8 cellular contexts compared by ENCODE assay signal in the genomic region with DNA sequence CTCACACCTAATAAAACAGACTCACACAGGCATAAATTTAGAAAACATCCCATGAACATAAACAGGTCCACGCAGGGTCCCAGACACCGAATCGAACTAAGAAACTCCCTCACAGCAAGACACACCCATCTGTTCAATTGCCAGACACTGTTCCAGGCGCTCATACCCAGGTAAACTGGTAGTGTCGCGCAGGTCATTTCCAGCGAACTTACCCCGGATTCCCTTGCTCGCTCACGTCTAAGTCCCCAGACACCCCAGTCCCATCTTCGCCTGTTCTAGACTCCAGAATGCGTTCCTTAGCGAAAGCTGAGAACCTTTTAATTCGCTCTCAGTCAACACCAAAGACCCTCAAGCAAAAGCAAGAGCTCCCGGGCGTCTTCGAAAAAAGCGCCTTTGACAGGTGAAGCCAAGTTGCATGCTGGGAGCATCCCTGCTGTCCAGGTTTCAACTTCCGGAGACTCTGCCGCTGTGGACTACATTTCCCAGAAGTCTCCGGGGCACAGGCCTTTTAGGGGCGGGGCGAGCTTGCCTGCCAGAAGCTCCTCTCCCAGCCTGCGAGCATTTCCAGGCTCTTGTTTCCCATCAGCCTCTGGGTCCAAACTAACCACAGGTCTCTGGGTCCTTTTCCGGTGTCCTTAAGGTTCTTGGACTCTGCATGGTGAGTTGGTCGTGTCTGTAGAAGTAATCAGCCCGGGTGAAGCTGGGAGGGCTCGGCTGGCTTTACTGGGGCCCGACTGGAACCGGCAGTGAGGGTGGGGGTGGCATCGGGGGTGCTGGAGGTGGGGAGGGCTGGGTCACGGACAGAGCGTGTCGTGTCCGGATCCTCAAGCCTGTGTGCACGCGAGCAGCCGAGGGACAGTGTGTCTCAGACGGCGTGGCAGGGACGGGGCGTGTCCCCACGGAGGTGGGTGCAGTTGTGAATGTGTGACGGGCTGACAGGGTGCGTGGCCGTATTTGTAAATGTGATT. TPM values are rescaled to one million over a fixed set of nuclear protein-coding genes. Genes with fewer than 3 reads are reported as not detected.
DNase-seq lines count a peak whose midpoint lies in the region; ATAC-seq, FAIRE-seq and TF ChIP-seq lines count a peak whose summit lies in the region.

A gene (plus strand): TSS at position 535 of the 968 bp plus-strand sequence. CDS start 6,184 bp downstream, outside the sequence.

- BruUV-seq in HepG2 (replicated peaks; lab: Mats Ljungman, UMichigan) = no TSS peak

- H3K9me3 ChIP-seq in HepG2 (ENCODE audit: low read length) = no peaks in the 10 kb centered on the region

- H4K20me1 ChIP-seq in HepG2 (ENCODE audit: insufficient read depth, low read length) = no peaks in the 10 kb centered on the region

- DNase-seq in NCI-H526 (lab: John Stamatoyannopoulos, UW) (peak; percentile 93 to 97), dorsolateral prefrontal cortex (peak; percentile 78 to 95 (median 94)), HepG2 (ENCODE audit: low spot score) (peak; percentile 87)
- peak; percentile 77 for DNase-seq in activated CD4-positive, alpha-beta T cell treated with anti-CD3 and anti-CD28 coated beads, Interleukin-2, amount 50 U/mL, for 1 hour
- DNase-seq in stimulated activated CD4-positive, alpha-beta T cell treated with anti-CD3 and anti-CD28 coated beads, Interleukin-2, amount 100 ng/mL, for 4 hours (ENCODE audit: low read depth) = peak; percentile 81

- in situ Hi-C loops in HepG2 (cut with HindIII; ENCODE audit: extremely low pct_ligation_motif_present, low pct_unique_long_range_greater_than_20kb) = no loop called here

- peak within 1 kb of the TSS; percentile 72 for H3K4me2 ChIP-seq in HepG2 (ENCODE audit: low read depth, low read length)

- H3K27ac ChIP-seq in dorsolateral prefrontal cortex = peak within 1 kb of the TSS in 36 of 59 donors; percentile 3 to 78 (median 48)
- peak within 1 kb of the TSS; percentile 51 for H3K27ac ChIP-seq in HepG2 (ENCODE audit: extremely low read length, insufficient read depth, low read length)

- H3K79me2 ChIP-seq in HepG2 (ENCODE audit: insufficient read depth, low read length) = no peaks in the 10 kb centered on the region

- peak; percentile 60 to 61 for TF ChIP-seq POLR2A in HepG2 (IDR thresholded peaks at IDR 0.05; ENCODE audit: insufficient read depth in 1 of 2, low read depth in 2 of 2, low read length in 2 of 2)

- CTCF ChIA-PET in HepG2 (lab: Yijun Ruan, JAX; ENCODE audit: low intra/inter-chr PET ratio, low total read pairs) = no interaction called here

- POLR2A ChIA-PET in HepG2 (lab: Yijun Ruan, JAX) = interaction anchor here (0.6 to 1.6 kb wide), 8 partner anchors 16 to 776 kb away, joined by 3 to 12 read pairs (median 3); a partner anchor contains a TSS

- intact Hi-C loops in dorsolateral prefrontal cortex (cut with DNase I) (loop anchor here (5.0 to 10.0 kb wide), 6 partner anchors 75 to 675 kb away; a partner anchor contains a TSS), HepG2 (cut with micrococcal nuclease; ENCODE audit: unreplicated experiment) (loop anchor here (10.0 kb wide), 1 partner anchor 108 kb away; a partner anchor contains a TSS)

- H3K36me3 ChIP-seq in HepG2 (replicated peaks in 1 of 2; ENCODE audit: control insufficient read depth in 1 of 2, insufficient read depth in 2 of 2, low read length in 2 of 2) = peaks cover 2 to 10% of the 10 kb centered on the region in 2 experiments; a peak in 3 of 5 replicates

- H3K27me3 ChIP-seq in dorsolateral prefrontal cortex (no peaks in the 10 kb centered on the region), HepG2 (ENCODE audit: control insufficient read depth in 1 of 2, insufficient read depth in 2 of 2, low read length in 2 of 2) (no peaks in the 10 kb centered on the region; a peak in 2 of 5 replicates)

- FAIRE-seq in A204.1 (lab: Jason Lieb, UNC) (peak; percentile 51), HepG2 (lab: Jason Lieb, UNC) (peak; percentile 58)

- peak within 1 kb of the TSS; percentile 50 to 86 (median 76) for H3K4me3 ChIP-seq in dorsolateral prefrontal cortex
- H3K4me3 ChIP-seq in HepG2 (replicated peaks in 1 of 3; ENCODE audit: insufficient read depth in 1 of 3, low read depth in 2 of 3, low read length in 3 of 3) = peak within 1 kb of the TSS; percentile 71 to 91 (median 81)

- 30% methylated on average over 42 of the region's 46 CpGs for WGBS in HepG2 (ENCODE audit: low lambda C conversion rate)

- TF ChIP-seq CTCF in dorsolateral prefrontal cortex (IDR thresholded peaks at IDR 0.05 in 54 of 56, conservative IDR thresholded peaks at IDR 0.05 in 2 of 56; ENCODE audit: low read depth in 1 of 56, partially characterized antibody in 56 of 56) (peak in 22 of 56 donors; percentile 11 to 43 (median 24)), HepG2 (CRISPR knock-in tag; IDR thresholded peaks at IDR 0.05) (no peak)

- TF ChIP-seq EP300 in HepG2 (IDR thresholded peaks at IDR 0.05; ENCODE audit: low read depth in 2 of 2, low read length in 2 of 2) = no peak
- no peak for TF ChIP-seq EP300 in HepG2 (CRISPR knock-in tag; IDR thresholded peaks at IDR 0.05; ENCODE audit: borderline replicate concordance)

- H3K9ac ChIP-seq in HepG2 (ENCODE audit: insufficient read depth, low read depth, low read length) = peak within 1 kb of the TSS; percentile 73

- peaks cover 5% of the 10 kb centered on the region; the same call in 1 of the 2 replicates for H3K4me1 ChIP-seq in HepG2 (ENCODE audit: insufficient read depth, low read length)

- TF ChIP-seq RAD21 in HepG2 (CRISPR knock-in tag; IDR thresholded peaks at IDR 0.05) = no peak

- ATAC-seq in GM18858 (IDR thresholded peaks at IDR 0.05; ENCODE audit: unreplicated experiment) = peak; percentile 72
- ATAC-seq in HG03354 (IDR thresholded peaks at IDR 0.05; ENCODE audit: poor library complexity, severe bottlenecking, unreplicated experiment) = peak; percentile 92
- peak; percentile 99 for ATAC-seq in HepG2

- peak within 1 kb of the TSS; percentile 48 for H2AFZ ChIP-seq in HepG2 (ENCODE audit: low read length)

TF ChIP-seq in HepG2, 621 proteins besides CTCF, POLR2A, EP300 and RAD21 (continues in another document):
- TF ChIP-seq, protein P1, sequence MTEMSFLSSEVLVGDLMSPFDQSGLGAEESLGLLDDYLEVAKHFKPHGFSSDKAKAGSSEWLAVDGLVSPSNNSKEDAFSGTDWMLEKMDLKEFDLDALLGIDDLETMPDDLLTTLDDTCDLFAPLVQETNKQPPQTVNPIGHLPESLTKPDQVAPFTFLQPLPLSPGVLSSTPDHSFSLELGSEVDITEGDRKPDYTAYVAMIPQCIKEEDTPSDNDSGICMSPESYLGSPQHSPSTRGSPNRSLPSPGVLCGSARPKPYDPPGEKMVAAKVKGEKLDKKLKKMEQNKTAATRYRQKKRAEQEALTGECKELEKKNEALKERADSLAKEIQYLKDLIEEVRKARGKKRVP (CRISPR knock-in tag; IDR thresholded peaks at IDR 0.05) = 0 out of 4 replicates have a peak, but pooled peaks of 1 of the 2 experiments have one; percentile 11
- no peak for TF ChIP-seq ZNF225 (CRISPR knock-in tag; IDR thresholded peaks at IDR 0.05)
- peak; percentile 71 for TF ChIP-seq DMAP1 (CRISPR knock-in tag; IDR thresholded peaks at IDR 0.05)
- TF ChIP-seq, protein P2, sequence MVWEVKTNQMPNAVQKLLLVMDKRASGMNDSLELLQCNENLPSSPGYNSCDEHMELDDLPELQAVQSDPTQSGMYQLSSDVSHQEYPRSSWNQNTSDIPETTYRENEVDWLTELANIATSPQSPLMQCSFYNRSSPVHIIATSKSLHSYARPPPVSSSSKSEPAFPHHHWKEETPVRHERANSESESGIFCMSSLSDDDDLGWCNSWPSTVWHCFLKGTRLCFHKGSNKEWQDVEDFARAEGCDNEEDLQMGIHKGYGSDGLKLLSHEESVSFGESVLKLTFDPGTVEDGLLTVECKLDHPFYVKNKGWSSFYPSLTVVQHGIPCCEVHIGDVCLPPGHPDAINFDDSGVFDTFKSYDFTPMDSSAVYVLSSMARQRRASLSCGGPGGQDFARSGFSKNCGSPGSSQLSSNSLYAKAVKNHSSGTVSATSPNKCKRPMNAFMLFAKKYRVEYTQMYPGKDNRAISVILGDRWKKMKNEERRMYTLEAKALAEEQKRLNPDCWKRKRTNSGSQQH (CRISPR knock-in tag; IDR thresholded peaks at IDR 0.05; ENCODE audit: low read depth) = 0 out of 2 replicates have a peak, but pooled peaks have one; percentile 11
- TF ChIP-seq ZNF101 (CRISPR knock-in tag; IDR thresholded peaks at IDR 0.05; ENCODE audit: borderline replicate concordance, low read depth) = no peak
- peak; percentile 67; the same call in 1 of the 2 replicates for TF ChIP-seq SPEN (CRISPR knock-in tag; IDR thresholded peaks at IDR 0.05; ENCODE audit: low read depth)
- TF ChIP-seq ZNF607 (CRISPR knock-in tag; IDR thresholded peaks at IDR 0.05; ENCODE audit: borderline replicate concordance) = 0 out of 2 replicates have a peak, but pooled peaks have one; percentile 46
- no peak for TF ChIP-seq CC2D1A (CRISPR knock-in tag; IDR thresholded peaks at IDR 0.05)
- TF ChIP-seq KAT8 (CRISPR knock-in tag; IDR thresholded peaks at IDR 0.05) = peak; percentile 80
- TF ChIP-seq ZNF232 (CRISPR knock-in tag; IDR thresholded peaks at IDR 0.05; ENCODE audit: borderline replicate concordance) = no peak
- TF ChIP-seq ZNF234 (CRISPR knock-in tag; conservative IDR thresholded peaks at IDR 0.05) = no peak

RNA-seq across cellular contexts. Expression of the gene that starts here (rescaled TPM):
- total RNA-seq in dorsolateral prefrontal cortex (10 to 100 TPM; 17.2 to 43.0 (median 24.6) TPM), HepG2 (2016; rRNA removed; fragmentation: Illumina TruSeq; extraction: Trizol) (11.1 and 13.2 TPM in 2 replicates)
- total RNA-seq in HepG2 (2016; cell fraction: cytosol; rRNA removed; fragmentation: Illumina TruSeq; extraction: Trizol; ENCODE audit: low read depth) = 1.6 and 1.9 TPM in 2 replicates
- total RNA-seq in HepG2 (2016; cell fraction: insoluble cytoplasmic fraction; rRNA removed; fragmentation: Illumina TruSeq; extraction: Trizol) = 11.4 and 13.3 TPM in 2 replicates
- total RNA-seq in HepG2 (2016; cell fraction: membrane; rRNA removed; fragmentation: Illumina TruSeq; extraction: Trizol) = 4.8 and 5.0 TPM in 2 replicates
- 15.9 and 20.2 TPM in 2 replicates for total RNA-seq in HepG2 (2016; cell fraction: nucleus; rRNA removed; fragmentation: Illumina TruSeq; extraction: Trizol)
- 1.7 and 2.0 TPM in 2 replicates for polyA plus RNA-seq in HepG2 (2011; rRNA removed)
- 0.50 and 1.1 TPM in 2 replicates for polyA plus RNA-seq in HepG2 (2011; cell fraction: cytosol; rRNA removed)
- polyA plus RNA-seq in HepG2 (2011; cell fraction: nucleus; rRNA removed) = 3.7 and 3.9 TPM in 2 replicates
- polyA plus RNA-seq in HepG2 (2012) = 2.0 and 3.4 TPM in 2 replicates
- polyA plus RNA-seq in HepG2 (2016; cell fraction: cytosol; fragmentation: Illumina TruSeq; extraction: Trizol; ENCODE audit: low read depth) = 0.23 and 0.31 TPM in 2 replicates
- 4.8 and 6.6 TPM in 2 replicates for polyA plus RNA-seq in HepG2 (2016; cell fraction: insoluble cytoplasmic fraction; fragmentation: Illumina TruSeq; extraction: Trizol; ENCODE audit: low read depth)
- 0.88 and 0.95 TPM in 2 replicates for polyA plus RNA-seq in HepG2 (2016; cell fraction: membrane; fragmentation: Illumina TruSeq; extraction: Trizol; ENCODE audit: low read depth)
- 9.2 and 9.7 TPM in 2 replicates for polyA plus RNA-seq in HepG2 (2016; cell fraction: nucleus; fragmentation: Illumina TruSeq; extraction: Trizol; ENCODE audit: insufficient read depth, low read depth)
- 3.7 and 5.8 TPM in 2 replicates for polyA minus RNA-seq in HepG2 (2011; rRNA and poly(A)+ RNA removed; ENCODE audit: low replicate concordance)
- polyA minus RNA-seq in HepG2 (2011; cell fraction: cytosol; rRNA and poly(A)+ RNA removed) = 2.0 and 2.1 TPM in 2 replicates
- 25.6 and 34.8 TPM in 2 replicates for polyA minus RNA-seq in HepG2 (2011; cell fraction: nucleus; rRNA and poly(A)+ RNA removed)

Comparison
In these comparisons a context has a peak if more than half of its experiments do, and no peak if none do; other contexts are left out.
1. Peak in every context shown above with its lines: DNase-seq, ATAC-seq, H3K4me3 ChIP-seq and H3K27ac ChIP-seq.